Comparison of ENCODE assay signal across 1 cellular context in the genomic region with DNA sequence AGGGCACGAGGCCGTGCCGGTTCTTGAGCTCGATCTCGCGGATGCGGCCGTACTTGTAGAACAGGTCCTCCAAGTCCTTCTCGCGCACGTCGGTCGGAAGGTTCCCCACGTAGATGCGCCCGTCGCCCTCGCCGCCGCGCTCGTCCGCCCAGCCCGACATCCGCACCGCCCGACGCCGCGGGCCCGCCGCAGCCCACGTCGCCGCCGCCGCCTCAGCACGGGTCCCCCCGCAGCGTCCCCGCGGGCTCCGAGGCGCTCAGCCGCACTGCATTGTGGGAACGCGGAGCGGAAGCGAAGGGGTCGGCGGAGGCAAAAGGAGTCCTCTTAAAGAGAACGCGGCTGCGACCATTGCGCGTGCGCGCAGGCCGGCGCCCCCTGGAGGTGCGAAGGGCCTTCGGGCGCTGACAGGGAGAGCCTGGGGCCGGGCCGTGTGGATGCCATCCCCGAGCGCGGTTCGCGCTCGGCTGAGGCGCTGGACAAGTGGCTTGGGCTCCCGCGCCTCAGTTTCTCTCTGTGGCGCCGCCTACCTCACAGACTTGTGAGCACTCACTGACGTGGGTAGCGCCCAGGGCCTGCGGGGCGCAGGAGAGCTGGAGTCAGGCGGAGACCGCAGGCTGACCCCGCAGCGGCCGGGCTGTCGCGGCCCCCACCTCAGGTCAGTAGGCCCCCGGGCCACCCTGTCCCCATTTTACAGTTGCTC.
A peak's percentile ranks its signal among the peaks of the same experiment; 100 is the strongest.
TF ChIP-seq lines count a peak whose summit lies in the region.

A gene with protein sequence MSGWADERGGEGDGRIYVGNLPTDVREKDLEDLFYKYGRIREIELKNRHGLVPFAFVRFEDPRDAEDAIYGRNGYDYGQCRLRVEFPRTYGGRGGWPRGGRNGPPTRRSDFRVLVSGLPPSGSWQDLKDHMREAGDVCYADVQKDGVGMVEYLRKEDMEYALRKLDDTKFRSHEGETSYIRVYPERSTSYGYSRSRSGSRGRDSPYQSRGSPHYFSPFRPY (minus strand): TSS at position 299 of the 700 bp plus-strand sequence. CDS start 139 bp downstream, at position 160.

TF ChIP-seq in K562, 482 proteins besides CTCF, POLR2A, EP300 and RAD21 (continued from another document and continues in another):
- TF ChIP-seq, protein P1, sequence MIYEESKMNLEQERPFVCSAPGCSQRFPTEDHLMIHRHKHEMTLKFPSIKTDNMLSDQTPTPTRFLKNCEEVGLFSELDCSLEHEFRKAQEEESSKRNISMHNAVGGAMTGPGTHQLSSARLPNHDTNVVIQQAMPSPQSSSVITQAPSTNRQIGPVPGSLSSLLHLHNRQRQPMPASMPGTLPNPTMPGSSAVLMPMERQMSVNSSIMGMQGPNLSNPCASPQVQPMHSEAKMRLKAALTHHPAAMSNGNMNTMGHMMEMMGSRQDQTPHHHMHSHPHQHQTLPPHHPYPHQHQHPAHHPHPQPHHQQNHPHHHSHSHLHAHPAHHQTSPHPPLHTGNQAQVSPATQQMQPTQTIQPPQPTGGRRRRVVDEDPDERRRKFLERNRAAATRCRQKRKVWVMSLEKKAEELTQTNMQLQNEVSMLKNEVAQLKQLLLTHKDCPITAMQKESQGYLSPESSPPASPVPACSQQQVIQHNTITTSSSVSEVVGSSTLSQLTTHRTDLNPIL (CRISPR knock-in tag; IDR thresholded peaks at IDR 0.05): no peak
- TF ChIP-seq EP400 (IDR thresholded peaks at IDR 0.05): peak; percentile 73
- TF ChIP-seq TEAD1 (CRISPR knock-in tag; IDR thresholded peaks at IDR 0.05): peak; percentile 45 to 52; a peak in 3 of 4 replicates
- TF ChIP-seq, protein P2, sequence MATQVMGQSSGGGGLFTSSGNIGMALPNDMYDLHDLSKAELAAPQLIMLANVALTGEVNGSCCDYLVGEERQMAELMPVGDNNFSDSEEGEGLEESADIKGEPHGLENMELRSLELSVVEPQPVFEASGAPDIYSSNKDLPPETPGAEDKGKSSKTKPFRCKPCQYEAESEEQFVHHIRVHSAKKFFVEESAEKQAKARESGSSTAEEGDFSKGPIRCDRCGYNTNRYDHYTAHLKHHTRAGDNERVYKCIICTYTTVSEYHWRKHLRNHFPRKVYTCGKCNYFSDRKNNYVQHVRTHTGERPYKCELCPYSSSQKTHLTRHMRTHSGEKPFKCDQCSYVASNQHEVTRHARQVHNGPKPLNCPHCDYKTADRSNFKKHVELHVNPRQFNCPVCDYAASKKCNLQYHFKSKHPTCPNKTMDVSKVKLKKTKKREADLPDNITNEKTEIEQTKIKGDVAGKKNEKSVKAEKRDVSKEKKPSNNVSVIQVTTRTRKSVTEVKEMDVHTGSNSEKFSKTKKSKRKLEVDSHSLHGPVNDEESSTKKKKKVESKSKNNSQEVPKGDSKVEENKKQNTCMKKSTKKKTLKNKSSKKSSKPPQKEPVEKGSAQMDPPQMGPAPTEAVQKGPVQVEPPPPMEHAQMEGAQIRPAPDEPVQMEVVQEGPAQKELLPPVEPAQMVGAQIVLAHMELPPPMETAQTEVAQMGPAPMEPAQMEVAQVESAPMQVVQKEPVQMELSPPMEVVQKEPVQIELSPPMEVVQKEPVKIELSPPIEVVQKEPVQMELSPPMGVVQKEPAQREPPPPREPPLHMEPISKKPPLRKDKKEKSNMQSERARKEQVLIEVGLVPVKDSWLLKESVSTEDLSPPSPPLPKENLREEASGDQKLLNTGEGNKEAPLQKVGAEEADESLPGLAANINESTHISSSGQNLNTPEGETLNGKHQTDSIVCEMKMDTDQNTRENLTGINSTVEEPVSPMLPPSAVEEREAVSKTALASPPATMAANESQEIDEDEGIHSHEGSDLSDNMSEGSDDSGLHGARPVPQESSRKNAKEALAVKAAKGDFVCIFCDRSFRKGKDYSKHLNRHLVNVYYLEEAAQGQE (CRISPR knock-in tag; IDR thresholded peaks at IDR 0.05; ENCODE audit: low read depth): 0 out of 2 replicates have a peak, but pooled peaks have one; percentile 49
- TF ChIP-seq, protein P3, sequence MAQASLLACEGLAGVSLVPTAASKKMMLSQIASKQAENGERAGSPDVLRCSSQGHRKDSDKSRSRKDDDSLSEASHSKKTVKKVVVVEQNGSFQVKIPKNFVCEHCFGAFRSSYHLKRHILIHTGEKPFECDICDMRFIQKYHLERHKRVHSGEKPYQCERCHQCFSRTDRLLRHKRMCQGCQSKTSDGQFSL (CRISPR knock-in tag; IDR thresholded peaks at IDR 0.05): no peak
- TF ChIP-seq, protein P3 (tag; IDR thresholded peaks at IDR 0.05): peak in 1 of 2 experiments; percentile 58; a peak in 1 of 4 replicates
- TF ChIP-seq ZNF212 (CRISPR knock-in tag; IDR thresholded peaks at IDR 0.05): no peak
- no peak for TF ChIP-seq ZNF584 (CRISPR knock-in tag; IDR thresholded peaks at IDR 0.05; ENCODE audit: low read depth)
- TF ChIP-seq, protein P4, sequence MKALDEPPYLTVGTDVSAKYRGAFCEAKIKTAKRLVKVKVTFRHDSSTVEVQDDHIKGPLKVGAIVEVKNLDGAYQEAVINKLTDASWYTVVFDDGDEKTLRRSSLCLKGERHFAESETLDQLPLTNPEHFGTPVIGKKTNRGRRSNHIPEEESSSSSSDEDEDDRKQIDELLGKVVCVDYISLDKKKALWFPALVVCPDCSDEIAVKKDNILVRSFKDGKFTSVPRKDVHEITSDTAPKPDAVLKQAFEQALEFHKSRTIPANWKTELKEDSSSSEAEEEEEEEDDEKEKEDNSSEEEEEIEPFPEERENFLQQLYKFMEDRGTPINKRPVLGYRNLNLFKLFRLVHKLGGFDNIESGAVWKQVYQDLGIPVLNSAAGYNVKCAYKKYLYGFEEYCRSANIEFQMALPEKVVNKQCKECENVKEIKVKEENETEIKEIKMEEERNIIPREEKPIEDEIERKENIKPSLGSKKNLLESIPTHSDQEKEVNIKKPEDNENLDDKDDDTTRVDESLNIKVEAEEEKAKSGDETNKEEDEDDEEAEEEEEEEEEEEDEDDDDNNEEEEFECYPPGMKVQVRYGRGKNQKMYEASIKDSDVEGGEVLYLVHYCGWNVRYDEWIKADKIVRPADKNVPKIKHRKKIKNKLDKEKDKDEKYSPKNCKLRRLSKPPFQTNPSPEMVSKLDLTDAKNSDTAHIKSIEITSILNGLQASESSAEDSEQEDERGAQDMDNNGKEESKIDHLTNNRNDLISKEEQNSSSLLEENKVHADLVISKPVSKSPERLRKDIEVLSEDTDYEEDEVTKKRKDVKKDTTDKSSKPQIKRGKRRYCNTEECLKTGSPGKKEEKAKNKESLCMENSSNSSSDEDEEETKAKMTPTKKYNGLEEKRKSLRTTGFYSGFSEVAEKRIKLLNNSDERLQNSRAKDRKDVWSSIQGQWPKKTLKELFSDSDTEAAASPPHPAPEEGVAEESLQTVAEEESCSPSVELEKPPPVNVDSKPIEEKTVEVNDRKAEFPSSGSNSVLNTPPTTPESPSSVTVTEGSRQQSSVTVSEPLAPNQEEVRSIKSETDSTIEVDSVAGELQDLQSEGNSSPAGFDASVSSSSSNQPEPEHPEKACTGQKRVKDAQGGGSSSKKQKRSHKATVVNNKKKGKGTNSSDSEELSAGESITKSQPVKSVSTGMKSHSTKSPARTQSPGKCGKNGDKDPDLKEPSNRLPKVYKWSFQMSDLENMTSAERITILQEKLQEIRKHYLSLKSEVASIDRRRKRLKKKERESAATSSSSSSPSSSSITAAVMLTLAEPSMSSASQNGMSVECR (CRISPR knock-in tag; IDR thresholded peaks at IDR 0.05): peak; percentile 81
- TF ChIP-seq ZSCAN29 (IDR thresholded peaks at IDR 0.05): peak; percentile 72; the same call in 1 of the 2 replicates
- TF ChIP-seq, protein P5, sequence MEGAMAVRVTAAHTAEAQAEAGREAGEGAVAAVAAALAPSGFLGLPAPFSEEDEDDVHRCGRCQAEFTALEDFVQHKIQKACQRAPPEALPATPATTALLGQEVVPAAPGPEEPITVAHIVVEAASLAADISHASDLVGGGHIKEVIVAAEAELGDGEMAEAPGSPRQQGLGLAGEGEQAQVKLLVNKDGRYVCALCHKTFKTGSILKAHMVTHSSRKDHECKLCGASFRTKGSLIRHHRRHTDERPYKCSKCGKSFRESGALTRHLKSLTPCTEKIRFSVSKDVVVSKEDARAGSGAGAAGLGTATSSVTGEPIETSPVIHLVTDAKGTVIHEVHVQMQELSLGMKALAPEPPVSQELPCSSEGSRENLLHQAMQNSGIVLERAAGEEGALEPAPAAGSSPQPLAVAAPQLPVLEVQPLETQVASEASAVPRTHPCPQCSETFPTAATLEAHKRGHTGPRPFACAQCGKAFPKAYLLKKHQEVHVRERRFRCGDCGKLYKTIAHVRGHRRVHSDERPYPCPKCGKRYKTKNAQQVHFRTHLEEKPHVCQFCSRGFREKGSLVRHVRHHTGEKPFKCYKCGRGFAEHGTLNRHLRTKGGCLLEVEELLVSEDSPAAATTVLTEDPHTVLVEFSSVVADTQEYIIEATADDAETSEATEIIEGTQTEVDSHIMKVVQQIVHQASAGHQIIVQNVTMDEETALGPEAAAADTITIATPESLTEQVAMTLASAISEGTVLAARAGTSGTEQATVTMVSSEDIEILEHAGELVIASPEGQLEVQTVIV (CRISPR knock-in tag; IDR thresholded peaks at IDR 0.05; ENCODE audit: borderline replicate concordance): no peak
- TF ChIP-seq NRF1 (conservative IDR thresholded peaks at IDR 0.05 in 1 of 2, IDR thresholded peaks at IDR 0.05 in 1 of 2): peak; percentile 93 to 95
- no peak for TF ChIP-seq BMI1 (IDR thresholded peaks at IDR 0.05; ENCODE audit: low read length)
- TF ChIP-seq, protein P6, sequence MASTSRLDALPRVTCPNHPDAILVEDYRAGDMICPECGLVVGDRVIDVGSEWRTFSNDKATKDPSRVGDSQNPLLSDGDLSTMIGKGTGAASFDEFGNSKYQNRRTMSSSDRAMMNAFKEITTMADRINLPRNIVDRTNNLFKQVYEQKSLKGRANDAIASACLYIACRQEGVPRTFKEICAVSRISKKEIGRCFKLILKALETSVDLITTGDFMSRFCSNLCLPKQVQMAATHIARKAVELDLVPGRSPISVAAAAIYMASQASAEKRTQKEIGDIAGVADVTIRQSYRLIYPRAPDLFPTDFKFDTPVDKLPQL (IDR thresholded peaks at IDR 0.05; ENCODE audit: extremely low read depth, insufficient read length): no peak
- no peak for TF ChIP-seq TBL1XR1 (IDR thresholded peaks at IDR 0.05; ENCODE audit: low read length in 2 of 2)
- TF ChIP-seq ZNF445 (CRISPR knock-in tag; IDR thresholded peaks at IDR 0.05; ENCODE audit: low read depth): no peak
- no peak for TF ChIP-seq MCM5 (IDR thresholded peaks at IDR 0.05; ENCODE audit: low read depth)
- peak; percentile 85; the same call in 1 of the 2 replicates for TF ChIP-seq PHF8 (IDR thresholded peaks at IDR 0.05; ENCODE audit: borderline replicate concordance, low read length)
- peak in 1 of 2 experiments; percentile 64; a peak in 3 of 4 replicates for TF ChIP-seq RCOR1 (IDR thresholded peaks at IDR 0.05; ENCODE audit: borderline replicate concordance in 1 of 2, low read depth in 2 of 2, low read length in 2 of 2)
- TF ChIP-seq, protein P7, sequence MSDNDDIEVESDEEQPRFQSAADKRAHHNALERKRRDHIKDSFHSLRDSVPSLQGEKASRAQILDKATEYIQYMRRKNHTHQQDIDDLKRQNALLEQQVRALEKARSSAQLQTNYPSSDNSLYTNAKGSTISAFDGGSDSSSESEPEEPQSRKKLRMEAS (CRISPR knock-in tag; IDR thresholded peaks at IDR 0.05): peak; percentile 68
- TF ChIP-seq ZNF253 (CRISPR knock-in tag; conservative IDR thresholded peaks at IDR 0.05): no peak
- no peak for TF ChIP-seq IFI16 (CRISPR knock-in tag; IDR thresholded peaks at IDR 0.05)
- no peak for TF ChIP-seq HIVEP1 (CRISPR knock-in tag; IDR thresholded peaks at IDR 0.05)
- no peak for TF ChIP-seq TCF7 (IDR thresholded peaks at IDR 0.05; ENCODE audit: borderline replicate concordance)
- 0 out of 2 replicates have a peak, but pooled peaks have one; percentile 13 for TF ChIP-seq KDM2B (CRISPR knock-in tag; IDR thresholded peaks at IDR 0.05)
- no peak for TF ChIP-seq COPS2 (conservative IDR thresholded peaks at IDR 0.05)
- TF ChIP-seq ATF1 (CRISPR knock-in tag; IDR thresholded peaks at IDR 0.05): no peak
- peak; percentile 64 for TF ChIP-seq ATF1 (tag; IDR thresholded peaks at IDR 0.05)
- TF ChIP-seq, protein P8, sequence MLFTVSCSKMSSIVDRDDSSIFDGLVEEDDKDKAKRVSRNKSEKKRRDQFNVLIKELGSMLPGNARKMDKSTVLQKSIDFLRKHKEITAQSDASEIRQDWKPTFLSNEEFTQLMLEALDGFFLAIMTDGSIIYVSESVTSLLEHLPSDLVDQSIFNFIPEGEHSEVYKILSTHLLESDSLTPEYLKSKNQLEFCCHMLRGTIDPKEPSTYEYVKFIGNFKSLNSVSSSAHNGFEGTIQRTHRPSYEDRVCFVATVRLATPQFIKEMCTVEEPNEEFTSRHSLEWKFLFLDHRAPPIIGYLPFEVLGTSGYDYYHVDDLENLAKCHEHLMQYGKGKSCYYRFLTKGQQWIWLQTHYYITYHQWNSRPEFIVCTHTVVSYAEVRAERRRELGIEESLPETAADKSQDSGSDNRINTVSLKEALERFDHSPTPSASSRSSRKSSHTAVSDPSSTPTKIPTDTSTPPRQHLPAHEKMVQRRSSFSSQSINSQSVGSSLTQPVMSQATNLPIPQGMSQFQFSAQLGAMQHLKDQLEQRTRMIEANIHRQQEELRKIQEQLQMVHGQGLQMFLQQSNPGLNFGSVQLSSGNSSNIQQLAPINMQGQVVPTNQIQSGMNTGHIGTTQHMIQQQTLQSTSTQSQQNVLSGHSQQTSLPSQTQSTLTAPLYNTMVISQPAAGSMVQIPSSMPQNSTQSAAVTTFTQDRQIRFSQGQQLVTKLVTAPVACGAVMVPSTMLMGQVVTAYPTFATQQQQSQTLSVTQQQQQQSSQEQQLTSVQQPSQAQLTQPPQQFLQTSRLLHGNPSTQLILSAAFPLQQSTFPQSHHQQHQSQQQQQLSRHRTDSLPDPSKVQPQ (CRISPR knock-in tag; IDR thresholded peaks at IDR 0.05; ENCODE audit: borderline replicate concordance): no peak
- peak; percentile 46; the same call in 1 of the 2 replicates for TF ChIP-seq DMBX1 (CRISPR knock-in tag; IDR thresholded peaks at IDR 0.05; ENCODE audit: borderline replicate concordance)
- no peak for TF ChIP-seq STAG1 (CRISPR knock-in tag; IDR thresholded peaks at IDR 0.05; ENCODE audit: borderline replicate concordance)
- TF ChIP-seq SETDB1 (IDR thresholded peaks at IDR 0.05; ENCODE audit: low read length): no peak
- TF ChIP-seq GTF2E2 (tag; IDR thresholded peaks at IDR 0.05): no peak
- TF ChIP-seq, protein P9, sequence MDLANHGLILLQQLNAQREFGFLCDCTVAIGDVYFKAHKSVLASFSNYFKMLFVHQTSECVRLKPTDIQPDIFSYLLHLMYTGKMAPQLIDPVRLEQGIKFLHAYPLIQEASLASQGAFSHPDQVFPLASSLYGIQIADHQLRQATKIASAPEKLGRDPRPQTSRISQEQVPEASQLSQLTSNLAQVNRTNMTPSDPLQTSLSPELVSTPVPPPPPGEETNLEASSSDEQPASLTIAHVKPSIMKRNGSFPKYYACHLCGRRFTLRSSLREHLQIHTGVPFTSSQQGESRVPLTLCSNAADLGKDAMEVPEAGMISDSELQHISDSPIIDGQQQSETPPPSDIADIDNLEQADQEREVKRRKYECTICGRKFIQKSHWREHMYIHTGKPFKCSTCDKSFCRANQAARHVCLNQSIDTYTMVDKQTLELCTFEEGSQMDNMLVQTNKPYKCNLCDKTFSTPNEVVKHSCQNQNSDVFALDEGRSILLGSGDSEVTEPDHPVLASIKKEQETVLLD (IDR thresholded peaks at IDR 0.05): peak; percentile 83
- peak; percentile 35; the same call in 1 of the 2 replicates for TF ChIP-seq ZNF311 (CRISPR knock-in tag; IDR thresholded peaks at IDR 0.05)
